14 cellular contexts compared by ENCODE assay signal in the genomic region with DNA sequence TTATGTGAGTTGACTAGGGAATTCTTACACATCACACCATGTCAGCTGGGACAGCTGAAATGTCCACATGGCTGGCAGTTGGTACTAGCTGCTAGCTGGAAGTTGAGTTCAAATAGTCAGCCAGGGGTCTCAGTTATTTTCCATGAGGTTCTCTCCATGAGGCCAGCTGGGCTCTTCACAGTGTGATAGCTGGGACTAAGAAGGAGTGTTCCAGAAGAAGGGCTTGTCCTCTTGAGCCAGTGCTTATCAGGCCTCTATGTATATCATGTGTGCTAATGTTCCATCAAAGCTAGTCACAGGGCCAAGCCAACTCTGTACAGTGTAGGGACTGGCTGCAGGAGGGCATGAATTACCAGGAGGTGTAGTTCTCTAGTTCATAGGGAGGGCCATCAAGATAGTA. TPM values are rescaled to one million over a fixed set of nuclear protein-coding genes. Genes with fewer than 3 reads are reported as not detected.
A peak's percentile ranks its signal among the peaks of the same experiment; 100 is the strongest.
DNase-seq lines count a peak whose midpoint lies in the region; ATAC-seq and TF ChIP-seq lines count a peak whose summit lies in the region.
"Had no signal": no experiment of that assay in that cellular context is flagged by ENCODE, and none has a peak within 500 bp of the region (broad histone marks: within the 10 kb centered on the region; RNA-seq: fewer than 3 reads in every experiment).

No MANE protein-coding gene starts in this region.

- in situ Hi-C loops in KBM-7 (cut with MboI; ENCODE audit: low pct_unique_long_range_greater_than_20kb, low sequenced_read_pairs): no loop called here

- H3K27ac Mint-ChIP-seq in activated CD8-positive, alpha-beta memory T cell treated with anti-CD3 and anti-CD28 coated beads, Interleukin-2, amount 10 ng/mL, durations not matched to agents 7 days and 5 days: peak overlapping the region; percentile 49
- peak overlapping the region; percentile 73 for H3K27ac Mint-ChIP-seq in stimulated activated memory B cell treated with anti-CD40 and anti-IgM and Interleukin-4, amounts not matched to agents 10 μg/mL and 1 μg/mL and 100 μg/mL, for 72 hours
- H3K27ac Mint-ChIP-seq: H9 had no signal

- peaks cover 57% of the 10 kb centered on the region for H3K36me3 Mint-ChIP-seq in activated CD8-positive, alpha-beta memory T cell treated with anti-CD3 and anti-CD28 coated beads, Interleukin-2, amount 10 ng/mL, durations not matched to agents 7 days and 5 days
- H3K36me3 Mint-ChIP-seq in stimulated activated memory B cell treated with anti-CD40 and anti-IgM and Interleukin-4, amounts not matched to agents 10 μg/mL and 1 μg/mL and 100 μg/mL, for 72 hours: peaks cover 61% of the 10 kb centered on the region

- no peak for ATAC-seq in activated CD8-positive, alpha-beta memory T cell treated with anti-CD3 and anti-CD28 coated beads, Interleukin-2, amount 10 ng/mL, durations not matched to agents 7 days and 5 days
- peak; percentile 33 for ATAC-seq in left colon
- no peak for ATAC-seq in stimulated activated memory B cell treated with anti-CD40 and anti-IgM and Interleukin-4, amounts not matched to agents 10 μg/mL and 1 μg/mL and 100 μg/mL, for 72 hours

- H3K4me1 Mint-ChIP-seq in activated CD8-positive, alpha-beta memory T cell treated with anti-CD3 and anti-CD28 coated beads, Interleukin-2, amount 10 ng/mL, durations not matched to agents 7 days and 5 days: peaks cover 46% of the 10 kb centered on the region
- H3K4me1 Mint-ChIP-seq in stimulated activated memory B cell treated with anti-CD40 and anti-IgM and Interleukin-4, amounts not matched to agents 10 μg/mL and 1 μg/mL and 100 μg/mL, for 72 hours: peaks cover 56% of the 10 kb centered on the region
- H3K4me1 Mint-ChIP-seq: H9 had no signal

- CTCF ChIA-PET in activated CD8-positive, alpha-beta memory T cell treated with anti-CD3 and anti-CD28 coated beads, Interleukin-2, amount 10 ng/mL, durations not matched to agents 7 days and 5 days (lab: Charles Lee): no interaction called here

- DNase-seq in activated CD8-positive, alpha-beta memory T cell treated with anti-CD3 and anti-CD28 coated beads, Interleukin-2, amount 10 ng/mL, durations not matched to agents 7 days and 5 days: no peak
- no peak for DNase-seq in activated CD8-positive, alpha-beta memory T cell treated with anti-CD3 and anti-CD28 coated beads, Interleukin-2, amount 50 U/mL, for 48 hours
- DNase-seq in erythroblast (lab: John Stamatoyannopoulos, UW) (peak; percentile 32 to 58), left colon (no peak), KBM-7 (no peak), NCI-H128 (lab: John Stamatoyannopoulos, UW; ENCODE audit: unreplicated experiment) (no peak)
- no peak for DNase-seq in stimulated activated naive CD4-positive, alpha-beta T cell (lab: John Stamatoyannopoulos, UW)
- DNase-seq: CD8-positive, alpha-beta memory T cell; DMS79 treated with DMSO at 0.1 percent for 48 hours; H9; NCI-H1436; NCI-H2029 treated with DMSO at 0.1 percent for 48 hours; NCI-H510A had no signal

- H3K9me3 Mint-ChIP-seq in activated CD8-positive, alpha-beta memory T cell treated with anti-CD3 and anti-CD28 coated beads, Interleukin-2, amount 10 ng/mL, durations not matched to agents 7 days and 5 days (ENCODE audit: low read depth): peaks cover 4% of the 10 kb centered on the region
- peaks cover 2% of the 10 kb centered on the region for H3K9me3 Mint-ChIP-seq in stimulated activated memory B cell treated with anti-CD40 and anti-IgM and Interleukin-4, amounts not matched to agents 10 μg/mL and 1 μg/mL and 100 μg/mL, for 72 hours
- H3K9me3 Mint-ChIP-seq: CD8-positive, alpha-beta memory T cell; H9 had no signal

- no peaks in the 10 kb centered on the region for H3K27me3 Mint-ChIP-seq in activated CD8-positive, alpha-beta memory T cell treated with anti-CD3 and anti-CD28 coated beads, Interleukin-2, amount 10 ng/mL, durations not matched to agents 7 days and 5 days
- H3K27me3 Mint-ChIP-seq in stimulated activated memory B cell treated with anti-CD40 and anti-IgM and Interleukin-4, amounts not matched to agents 10 μg/mL and 1 μg/mL and 100 μg/mL, for 72 hours: no peaks in the 10 kb centered on the region
- H3K27me3 Mint-ChIP-seq: CD8-positive, alpha-beta memory T cell had no signal

- TF ChIP-seq POLR2A in erythroblast (IDR thresholded peaks at IDR 0.05; ENCODE audit: low read length): no peak

- H3K4me3 Mint-ChIP-seq in activated CD8-positive, alpha-beta memory T cell treated with anti-CD3 and anti-CD28 coated beads, Interleukin-2, amount 10 ng/mL, durations not matched to agents 7 days and 5 days: no peak overlapping the region
- no peak overlapping the region for H3K4me3 Mint-ChIP-seq in stimulated activated memory B cell treated with anti-CD40 and anti-IgM and Interleukin-4, amounts not matched to agents 10 μg/mL and 1 μg/mL and 100 μg/mL, for 72 hours
- H3K4me3 Mint-ChIP-seq: H9 had no signal

- intact Hi-C loops in left colon (cut with DNase I, micrococcal nuclease): no loop called here

RNA-seq across cellular contexts. Expression of gene USPL1, which starts 11.8 kb away (rescaled TPM):
- total RNA-seq in activated CD8-positive, alpha-beta memory T cell treated with anti-CD3 and anti-CD28 coated beads, Interleukin-2, amount 10 ng/mL, durations not matched to agents 7 days and 5 days: 10 to 100 TPM; 19.9 to 23.4 TPM
- 10 to 100 TPM in 1 of 2 donors, 1 to 10 TPM in 1; 9.4 to 10.3 TPM for total RNA-seq in left colon

Comparison
In these comparisons a context has a peak if more than half of its experiments do, and no peak if none do; other contexts are left out.
1. DNase-seq: peak in erythroblast (2 of 2); none in activated CD8-positive, alpha-beta memory T cell treated with anti-CD3 and anti-CD28 coated beads, Interleukin-2, amount 10 ng/mL, durations not matched to agents 7 days and 5 days (single experiment), activated CD8-positive, alpha-beta memory T cell treated with anti-CD3 and anti-CD28 coated beads, Interleukin-2, amount 50 U/mL, for 48 hours (single experiment), left colon (0 of 2), KBM-7 (single experiment), stimulated activated naive CD4-positive, alpha-beta T cell (0 of 6) and NCI-H128 (single experiment).